Comparison of ENCODE assay signal across 13 cellular contexts in the genomic region with DNA sequence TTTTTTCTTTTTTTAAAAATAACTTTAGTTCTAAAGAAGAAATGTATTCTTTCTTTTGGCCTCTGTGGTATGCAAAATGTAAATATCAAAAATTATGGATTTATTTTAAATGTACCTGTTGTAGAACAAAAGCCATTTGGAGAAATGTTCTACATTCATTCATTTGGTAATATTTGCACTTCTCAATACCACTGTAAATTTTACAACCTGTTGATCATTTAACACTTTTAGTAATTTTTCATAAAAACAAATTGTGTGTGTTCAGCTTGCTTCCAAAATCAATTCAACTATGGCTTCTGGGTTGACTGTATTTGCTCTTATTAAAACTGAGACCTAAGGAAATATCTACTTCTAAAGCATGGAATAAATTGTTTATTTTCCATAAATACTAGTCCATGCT. TPM values are rescaled to one million over a fixed set of nuclear protein-coding genes. Genes with fewer than 3 reads are reported as not detected.
DNase-seq lines count a peak whose midpoint lies in the region; ATAC-seq and TF ChIP-seq lines count a peak whose summit lies in the region.
"Had no signal": no experiment of that assay in that cellular context is flagged by ENCODE, and none has a peak within 500 bp of the region (broad histone marks: within the 10 kb centered on the region; RNA-seq: fewer than 3 reads in every experiment).

No MANE protein-coding gene starts in this region.

- H3K9me2 ChIP-seq in DOHH2 (replicated peaks; ENCODE audit: control insufficient read depth, low read length) = no peaks in the 10 kb centered on the region

- H3K9ac ChIP-seq in HUES6 (ENCODE audit: low read length) = peak overlapping the region; percentile 100

- no peak overlapping the region for H3K4me3 Mint-ChIP-seq in T-helper 17 cell

- peaks cover 57% of the 10 kb centered on the region for H3K36me3 ChIP-seq in DOHH2 (ENCODE audit: control insufficient read depth, low read length)
- 0 out of 2 replicates have a peak, but pooled peaks cover 5% of the 10 kb centered on the region for H3K36me3 ChIP-seq in HUES6 (ENCODE audit: control insufficient read depth, insufficient read depth, low read length)
- no peaks in the 10 kb centered on the region for H3K36me3 ChIP-seq in mesodermal cell (ENCODE audit: control insufficient read depth, insufficient read depth, low read length)
- H3K36me3 ChIP-seq: right atrium auricular region had no signal

- H3K4me1 ChIP-seq in DOHH2 (ENCODE audit: control insufficient read depth, low read length) = peaks cover 22% of the 10 kb centered on the region
- peaks cover 7% of the 10 kb centered on the region for H3K4me1 ChIP-seq in HUES6 (ENCODE audit: control insufficient read depth, insufficient read depth, low read length)
- peaks cover 8% of the 10 kb centered on the region for H3K4me1 ChIP-seq in mesodermal cell (ENCODE audit: control insufficient read depth, insufficient read depth, low read length, poor library complexity, severe bottlenecking)

- H4K20me1 ChIP-seq in DOHH2 (ENCODE audit: control insufficient read depth, insufficient read depth, low read depth, low read length) = peaks cover 12% of the 10 kb centered on the region

- H3K27me3 Mint-ChIP-seq in T-helper 17 cell = peaks cover 67% of the 10 kb centered on the region

- H3K4me2 ChIP-seq in DOHH2 (ENCODE audit: low read length) = peak overlapping the region; percentile 94

- no peak for ATAC-seq in T-helper 17 cell
- ATAC-seq in GM19023 (IDR thresholded peaks at IDR 0.05; ENCODE audit: unreplicated experiment) = no peak
- ATAC-seq in GM21423 (IDR thresholded peaks at IDR 0.05; ENCODE audit: unreplicated experiment) = no peak
- ATAC-seq in HG03520 (IDR thresholded peaks at IDR 0.05; ENCODE audit: unreplicated experiment) = no peak
- ATAC-seq: Right ventricle myocardium inferior had no signal

- peaks cover 30% of the 10 kb centered on the region for H3K4me1 Mint-ChIP-seq in T-helper 17 cell

- peaks cover 2% of the 10 kb centered on the region for H3K36me3 Mint-ChIP-seq in T-helper 17 cell (ENCODE audit: low read depth)

- peak overlapping the region; percentile 95 for H3K27ac ChIP-seq in DOHH2 (ENCODE audit: low read depth, low read length)
- peak overlapping the region; percentile 89; the same call in 1 of the 2 replicates for H3K27ac ChIP-seq in HUES6 (ENCODE audit: low read depth, low read length)
- peak overlapping the region; percentile 95 for H3K27ac ChIP-seq in mesodermal cell (ENCODE audit: low read depth, low read length, severe bottlenecking)
- H3K27ac ChIP-seq: right atrium auricular region had no signal

- DNase-seq in T-helper 17 cell = no peak
- DNase-seq in activated CD8-positive, alpha-beta memory T cell treated with anti-CD3 and anti-CD28 coated beads, Interleukin-2, amount 50 U/mL, for 48 hours = no peak
- DNase-seq: GOT3; stimulated activated CD4-positive, alpha-beta T cell treated with anti-CD3 and anti-CD28 coated beads, Interleukin-2, amount 100 ng/mL, for 48 hours had no signal

- peak overlapping the region; percentile 41 for H3K27ac Mint-ChIP-seq in T-helper 17 cell
- H3K27ac Mint-ChIP-seq: CD14-positive monocyte had no signal

- H3K9me3 ChIP-seq in DOHH2 (ENCODE audit: control insufficient read depth, insufficient read depth, low read length) (no peaks in the 10 kb centered on the region), HUES6 (ENCODE audit: control insufficient read depth, insufficient read depth, low read depth, low read length) (no peaks in the 10 kb centered on the region), T-helper 17 cell (ENCODE audit: control insufficient read depth, low read length, poor library complexity, severe bottlenecking) (peaks cover 18% of the 10 kb centered on the region), mesodermal cell (ENCODE audit: control insufficient read depth, low read length) (no peaks in the 10 kb centered on the region)

- H3K4me3 ChIP-seq in DOHH2 (ENCODE audit: low read length) = peak overlapping the region; percentile 75
- peak overlapping the region; percentile 96 for H3K4me3 ChIP-seq in HUES6 (ENCODE audit: low read depth, low read length)
- H3K4me3 ChIP-seq in mesodermal cell (ENCODE audit: extremely low read depth, insufficient read depth, low read length, poor library complexity, severe bottlenecking) = peak overlapping the region; percentile 94
- H3K4me3 ChIP-seq: right atrium auricular region had no signal

- H3K79me2 ChIP-seq in DOHH2 (ENCODE audit: control insufficient read depth, low read length) = peaks cover 86% of the 10 kb centered on the region

- H3K27me3 ChIP-seq in DOHH2 (ENCODE audit: control insufficient read depth, low read length) = no peaks in the 10 kb centered on the region
- H3K27me3 ChIP-seq in HUES6 (ENCODE audit: control insufficient read depth, insufficient read depth, low read length) = no peaks in the 10 kb centered on the region

- H3F3A ChIP-seq in DOHH2 (ENCODE audit: control insufficient read depth, insufficient read depth) = peaks cover 41% of the 10 kb centered on the region

- no peak for TF ChIP-seq CTCF in DOHH2 (IDR thresholded peaks at IDR 0.05; ENCODE audit: low read depth, low read length, poor library complexity, severe bottlenecking)

RNA-seq across cellular contexts. Expression of a gene that starts 2.3 kb away (rescaled TPM):
- total RNA-seq in T-helper 17 cell = 10 to 100 TPM in 1 of 2 donors, 1 to 10 TPM in 1; 1.4 to 11.0 TPM
- polyA plus RNA-seq in mesodermal cell (2013, experiment 1 of 2) = 64.7 TPM
- 70.8 TPM for polyA plus RNA-seq in mesodermal cell (2013, experiment 2 of 2)
- total RNA-seq: right atrium auricular region, Right ventricle myocardium inferior had no signal

RNA-seq across cellular contexts. Expression of a gene that starts 59.2 kb away (rescaled TPM):
- total RNA-seq in T-helper 17 cell = 100 to 1,000 TPM; 249 to 285 TPM
- polyA plus RNA-seq in mesodermal cell (2013, experiment 1 of 2) = 59.0 TPM
- 66.6 TPM for polyA plus RNA-seq in mesodermal cell (2013, experiment 2 of 2)
